ENCODE assay signal across 8 cellular contexts in the genomic region with DNA sequence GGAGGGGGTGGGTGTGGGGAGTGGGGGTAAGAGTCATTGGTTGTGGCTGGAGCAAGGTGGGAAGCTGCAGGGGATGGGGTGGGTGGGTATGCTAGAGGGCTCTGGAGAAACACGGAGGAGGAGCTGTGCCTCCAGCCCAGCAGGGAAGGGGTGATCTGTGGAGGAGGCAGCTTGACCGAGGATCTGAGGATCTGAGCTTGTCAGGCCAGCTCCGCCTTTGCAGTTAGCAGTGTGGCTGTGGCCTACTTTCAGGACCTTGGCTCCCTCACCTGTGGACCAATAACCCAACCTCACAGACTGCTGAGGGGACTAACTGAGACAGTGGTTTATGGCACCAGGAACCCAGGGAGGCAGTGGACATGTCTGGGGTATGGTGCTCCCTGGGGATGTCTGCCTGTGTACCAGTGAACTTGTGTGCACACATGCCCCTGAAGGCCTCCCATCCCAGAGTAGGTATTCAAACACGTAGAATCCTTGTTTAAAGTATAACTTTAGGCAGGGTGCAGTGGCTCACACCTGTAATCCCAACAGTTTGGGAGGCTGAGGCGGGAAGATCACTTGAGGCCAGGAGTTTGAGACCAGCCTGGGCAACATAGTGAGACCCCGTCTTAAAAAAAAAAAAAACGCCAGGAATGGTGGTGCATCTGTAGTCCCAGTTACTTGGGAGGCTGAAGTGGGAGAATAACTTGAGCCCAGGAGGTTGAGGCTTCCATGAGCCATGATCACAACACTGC. TPM values are rescaled to one million over a fixed set of nuclear protein-coding genes. Genes with fewer than 3 reads are reported as not detected.
"Had no signal": no experiment of that assay in that cellular context is flagged by ENCODE, and none has a peak within 500 bp of the region (broad histone marks: within the 10 kb centered on the region; RNA-seq: fewer than 3 reads in every experiment).

No MANE protein-coding gene starts in this region.

- H2AFZ ChIP-seq: GM23338 had no signal

- DNase-seq: H7, HCEC 1CT, HFFc6, KBM-7 had no signal

- H3K27ac ChIP-seq: HL-60, KMS-11 had no signal

- ATAC-seq: GM23338, HepG2 had no signal

- H3K4me2 ChIP-seq: GM23338, KMS-11 had no signal

- H3K4me3 ChIP-seq: GM23338 had no signal

RNA-seq across cellular contexts. Expression of gene LINGO1, which starts 52.5 kb away (rescaled TPM):
- total RNA-seq: HepG2 had no signal
